ENCODE assay signal across 9 cellular contexts in the genomic region with DNA sequence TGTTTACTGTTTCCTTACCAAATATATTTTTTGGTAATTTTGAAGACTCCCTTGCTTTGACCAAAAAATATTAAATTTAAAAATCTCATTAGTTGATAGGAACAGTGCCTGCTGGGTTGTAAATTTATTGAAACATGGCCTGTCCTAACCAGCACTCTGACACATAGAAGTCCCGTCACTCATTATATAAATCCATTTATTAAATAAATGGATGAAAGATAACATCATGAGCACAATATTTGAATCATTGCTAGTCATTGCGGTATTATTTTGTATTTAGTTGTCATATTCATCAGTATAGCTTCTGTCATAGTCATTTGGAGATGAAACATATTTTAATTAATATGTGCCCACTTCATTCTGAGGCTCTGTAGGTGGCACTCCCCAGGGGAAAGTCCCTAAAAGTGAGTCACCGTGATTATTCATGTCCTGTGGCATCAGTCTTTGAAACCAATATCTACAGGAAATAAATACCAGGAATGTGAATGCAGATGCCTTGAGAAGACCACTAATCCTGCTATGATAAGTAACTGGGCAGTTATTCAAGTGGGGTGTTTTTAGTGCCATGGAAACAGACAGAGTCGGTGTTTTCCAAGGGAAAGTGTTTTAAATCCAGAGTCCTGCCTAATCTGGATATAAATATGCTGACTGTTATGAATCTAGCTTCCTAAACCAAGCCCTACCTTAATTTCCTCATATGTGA.
A peak's percentile ranks its signal among the peaks of the same experiment; 100 is the strongest.
DNase-seq lines count a peak whose midpoint lies in the region; ATAC-seq and TF ChIP-seq lines count a peak whose summit lies in the region.
"Had no signal": no experiment of that assay in that cellular context is flagged by ENCODE, and none has a peak within 500 bp of the region (broad histone marks: within the 10 kb centered on the region; RNA-seq: fewer than 3 reads in every experiment).

No MANE protein-coding gene starts in this region.

- POLR2A ChIA-PET in activated B cell treated with CpG ODN at 0.5 μM for 24 hours (lab: Charles Lee): interaction anchor here (0.5 to 2.2 kb wide), 6 partner anchors 9 to 562 kb away, joined by 3 to 21 read pairs (median 4); partner anchors contain the start of genes DUSP10 and HLX

- CTCF ChIA-PET in activated B cell treated with CpG ODN at 0.5 μM for 24 hours (lab: Charles Lee): interaction anchor here (0.9 kb wide), 1 partner anchor 564 kb away, joined by 3 read pairs; no protein-coding TSS in a partner anchor

- no peaks in the 10 kb centered on the region for H3K27me3 Mint-ChIP-seq in activated B cell treated with CpG ODN at 0.5 μM for 24 hours

- peaks cover 30% of the 10 kb centered on the region for H3K4me1 Mint-ChIP-seq in activated B cell treated with CpG ODN at 0.5 μM for 24 hours

- peak overlapping the region; percentile 89 for H3K27ac Mint-ChIP-seq in activated B cell treated with CpG ODN at 0.5 μM for 24 hours

- peak; percentile 70 for ATAC-seq in activated B cell treated with CpG ODN at 0.5 μM for 24 hours (ENCODE audit: low read depth)

- DNase-seq in activated CD4-positive, CD25-positive, alpha-beta regulatory T cell treated with anti-CD3 and anti-CD28 coated beads, Interleukin-2, amount 50 U/mL, for 16 hours (ENCODE audit: low read depth, low spot score): peak; percentile 23
- no peak for DNase-seq in activated CD4-positive, CD25-positive, alpha-beta regulatory T cell treated with anti-CD3 and anti-CD28 coated beads, Interleukin-2, amount 50 U/mL, for 72 hours
- DNase-seq in activated B cell treated with CpG ODN at 0.5 μM for 24 hours (no peak), fibroblast of mammary gland (ENCODE audit: low read depth) (peak; percentile 94), SHP77 (lab: John Stamatoyannopoulos, UW) (no peak), C1 segment of cervical spinal cord (lab: John Stamatoyannopoulos, UW) (no peak), NCI-H82 (lab: John Stamatoyannopoulos, UW) (no peak)
- DNase-seq in stimulated activated CD4-positive, alpha-beta T cell treated with anti-CD3 and anti-CD28 coated beads, Interleukin-15, amount 100 ng/mL, for 24 hours: peak; percentile 56

- H3K36me3 Mint-ChIP-seq in activated B cell treated with CpG ODN at 0.5 μM for 24 hours (ENCODE audit: low read depth): no peaks in the 10 kb centered on the region

- H3K9me3 Mint-ChIP-seq in activated B cell treated with CpG ODN at 0.5 μM for 24 hours: no peaks in the 10 kb centered on the region

- no peak overlapping the region for H3K4me3 ChIP-seq in fibroblast of mammary gland (ENCODE audit: control insufficient read depth, low read depth, low read length)
- H3K4me3 ChIP-seq: BLaER1 had no signal

- TF ChIP-seq CTCF in activated B cell treated with CpG ODN at 0.5 μM for 24 hours (IDR thresholded peaks at IDR 0.05) (no peak), fibroblast of mammary gland (conservative IDR thresholded peaks at IDR 0.05; ENCODE audit: control insufficient read depth, insufficient read depth, low read depth, low read length) (no peak)

- peak overlapping the region; percentile 47 for H3K4me3 Mint-ChIP-seq in activated B cell treated with CpG ODN at 0.5 μM for 24 hours

- intact Hi-C loops in activated B cell treated with CpG ODN at 0.5 μM for 24 hours (cut with micrococcal nuclease): loop anchor here (1.0 to 10.0 kb wide), 9 partner anchors 283 to 1272 kb away; partner anchors contain the start of genes AIDA, BROX and DUSP10

Comparison
In these comparisons a context has a peak if more than half of its experiments do, and no peak if none do; other contexts are left out.
1. DNase-seq: peak in activated CD4-positive, CD25-positive, alpha-beta regulatory T cell treated with anti-CD3 and anti-CD28 coated beads, Interleukin-2, amount 50 U/mL, for 16 hours (single experiment), fibroblast of mammary gland (single experiment) and stimulated activated CD4-positive, alpha-beta T cell treated with anti-CD3 and anti-CD28 coated beads, Interleukin-15, amount 100 ng/mL, for 24 hours (single experiment); none in activated CD4-positive, CD25-positive, alpha-beta regulatory T cell treated with anti-CD3 and anti-CD28 coated beads, Interleukin-2, amount 50 U/mL, for 72 hours (single experiment), activated B cell treated with CpG ODN at 0.5 μM for 24 hours (single experiment), SHP77 (0 of 2), C1 segment of cervical spinal cord (0 of 14) and NCI-H82 (single experiment).